ENCODE assay signal across 1 cellular context in the genomic region with DNA sequence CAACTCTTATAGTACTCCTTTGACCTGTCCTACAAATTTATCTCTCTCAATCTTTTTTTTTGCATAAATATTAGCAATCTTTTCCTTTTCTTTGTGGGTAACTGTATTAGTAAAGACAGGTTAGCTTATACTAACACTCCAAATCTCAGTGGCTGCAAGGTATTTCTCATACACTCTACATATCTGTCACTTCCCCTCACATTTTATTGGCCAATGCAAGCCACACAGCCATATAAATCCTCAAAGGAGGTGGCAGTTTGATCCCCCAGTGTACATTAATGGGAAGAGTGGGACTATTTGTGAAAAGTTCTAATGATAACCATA.
TF ChIP-seq lines count a peak whose summit lies in the region.

No MANE protein-coding gene starts in this region.

TF ChIP-seq in K562, 482 proteins besides CTCF, POLR2A, EP300 and RAD21 (continued from another document):
- TF ChIP-seq, protein P1, sequence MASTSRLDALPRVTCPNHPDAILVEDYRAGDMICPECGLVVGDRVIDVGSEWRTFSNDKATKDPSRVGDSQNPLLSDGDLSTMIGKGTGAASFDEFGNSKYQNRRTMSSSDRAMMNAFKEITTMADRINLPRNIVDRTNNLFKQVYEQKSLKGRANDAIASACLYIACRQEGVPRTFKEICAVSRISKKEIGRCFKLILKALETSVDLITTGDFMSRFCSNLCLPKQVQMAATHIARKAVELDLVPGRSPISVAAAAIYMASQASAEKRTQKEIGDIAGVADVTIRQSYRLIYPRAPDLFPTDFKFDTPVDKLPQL (IDR thresholded peaks at IDR 0.05; ENCODE audit: extremely low read depth, insufficient read length): no peak
- TF ChIP-seq TFAM (CRISPR knock-in tag; conservative IDR thresholded peaks at IDR 0.05): no peak
- no peak for TF ChIP-seq NR4A1 (CRISPR knock-in tag; IDR thresholded peaks at IDR 0.05)
- TF ChIP-seq NR4A1 (tag; IDR thresholded peaks at IDR 0.05): no peak
- no peak for TF ChIP-seq TARDBP (IDR thresholded peaks at IDR 0.05)
- TF ChIP-seq RBM25 (IDR thresholded peaks at IDR 0.05; ENCODE audit: low read depth, low read length, severe bottlenecking): peak; percentile 6
- no peak for TF ChIP-seq MTF1 (CRISPR knock-in tag; IDR thresholded peaks at IDR 0.05; ENCODE audit: borderline replicate concordance)
- TF ChIP-seq NRF1 (conservative IDR thresholded peaks at IDR 0.05 in 1 of 2, IDR thresholded peaks at IDR 0.05 in 1 of 2): no peak
- TF ChIP-seq, protein P2, sequence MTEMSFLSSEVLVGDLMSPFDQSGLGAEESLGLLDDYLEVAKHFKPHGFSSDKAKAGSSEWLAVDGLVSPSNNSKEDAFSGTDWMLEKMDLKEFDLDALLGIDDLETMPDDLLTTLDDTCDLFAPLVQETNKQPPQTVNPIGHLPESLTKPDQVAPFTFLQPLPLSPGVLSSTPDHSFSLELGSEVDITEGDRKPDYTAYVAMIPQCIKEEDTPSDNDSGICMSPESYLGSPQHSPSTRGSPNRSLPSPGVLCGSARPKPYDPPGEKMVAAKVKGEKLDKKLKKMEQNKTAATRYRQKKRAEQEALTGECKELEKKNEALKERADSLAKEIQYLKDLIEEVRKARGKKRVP (CRISPR knock-in tag; IDR thresholded peaks at IDR 0.05): no peak
- TF ChIP-seq ZNF175 (CRISPR knock-in tag; IDR thresholded peaks at IDR 0.05; ENCODE audit: low read depth): no peak
- TF ChIP-seq PHF21A (IDR thresholded peaks at IDR 0.05; ENCODE audit: borderline replicate concordance, low read depth): peak; percentile 45; the same call in 1 of the 2 replicates
TF ChIP-seq in K562: peak in this region for 9.
